In the genomic region with DNA sequence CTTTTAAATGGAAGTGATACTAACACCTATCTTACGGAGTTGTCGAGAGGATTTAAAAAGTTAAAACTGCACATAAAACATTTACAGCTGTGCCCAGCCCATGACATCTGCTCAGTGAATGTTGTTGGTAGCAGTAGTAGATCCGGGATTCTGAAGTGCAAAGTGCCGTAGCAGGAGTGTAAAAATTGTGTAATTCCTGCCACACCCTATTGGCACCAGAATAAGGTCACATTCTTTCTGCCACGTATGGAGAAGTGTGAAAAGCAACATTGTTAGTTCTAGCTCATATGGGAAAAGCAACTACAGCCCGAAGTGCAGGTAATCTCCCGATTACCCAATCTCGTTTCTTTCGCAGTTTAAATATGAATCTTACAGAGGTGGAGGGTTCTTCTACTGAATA, we compare ENCODE assay signal across 14 cellular contexts.
"Had no signal": no experiment of that assay in that cellular context is flagged by ENCODE, and none has a peak within 500 bp of the region (broad histone marks: within the 10 kb centered on the region; RNA-seq: fewer than 3 reads in every experiment).

No MANE protein-coding gene starts in this region.

- H3K4me1 Mint-ChIP-seq: neural progenitor cell had no signal

- H3K9me3 ChIP-seq: gastroesophageal sphincter, pancreas, vagina had no signal

- DNase-seq: activated CD4-positive, alpha-beta memory T cell treated with anti-CD3 and anti-CD28 coated beads for 36 hours; activated gamma-delta T cell; activated T-cell treated with anti-CD3 and anti-CD28 coated beads, Interleukin-2, amount 50 U/mL, for 4 hours; amygdala; kidney glomerular epithelial cell; pancreas; retina; T-helper 9 cell had no signal

- ATAC-seq: activated T-cell treated with anti-CD3 and anti-CD28 coated beads, Interleukin-2, amount 50 U/mL, for 4 hours; gastroesophageal sphincter had no signal

- H3K27me3 Mint-ChIP-seq: activated CD4-positive, alpha-beta memory T cell treated with anti-CD3 and anti-CD28 coated beads for 36 hours; activated naive CD8-positive, alpha-beta T cell; memory B cell had no signal

- H3K4me1 ChIP-seq: gastroesophageal sphincter, neural progenitor cell, pancreas, vagina had no signal

- H3K27ac Mint-ChIP-seq: activated CD4-positive, alpha-beta memory T cell treated with anti-CD3 and anti-CD28 coated beads for 36 hours; activated naive CD8-positive, alpha-beta T cell; memory B cell; neural progenitor cell had no signal

- H2AFZ ChIP-seq: neural progenitor cell had no signal

- H3K4me2 ChIP-seq: neural progenitor cell had no signal

- H3K9ac ChIP-seq: neural progenitor cell had no signal

- H3K4me3 ChIP-seq: gastroesophageal sphincter, neural progenitor cell, pancreas, vagina had no signal

- H3K27me3 ChIP-seq: gastroesophageal sphincter, neural progenitor cell, pancreas, vagina had no signal

- H3K36me3 ChIP-seq: neural progenitor cell, pancreas had no signal

- H3K27ac ChIP-seq: gastroesophageal sphincter, neural progenitor cell, pancreas, vagina, VCaP had no signal

- H3K4me3 Mint-ChIP-seq: activated CD4-positive, alpha-beta memory T cell treated with anti-CD3 and anti-CD28 coated beads for 36 hours; activated naive CD8-positive, alpha-beta T cell; activated T-cell treated with anti-CD3 and anti-CD28 coated beads, Interleukin-2, amount 50 U/mL, for 4 hours; memory B cell; neural progenitor cell had no signal

- H3K9me3 Mint-ChIP-seq: activated CD4-positive, alpha-beta memory T cell treated with anti-CD3 and anti-CD28 coated beads for 36 hours; activated T-cell treated with anti-CD3 and anti-CD28 coated beads, Interleukin-2, amount 50 U/mL, for 4 hours; memory B cell had no signal
